Comparison of ENCODE assay signal across 8 cellular contexts in the genomic region with DNA sequence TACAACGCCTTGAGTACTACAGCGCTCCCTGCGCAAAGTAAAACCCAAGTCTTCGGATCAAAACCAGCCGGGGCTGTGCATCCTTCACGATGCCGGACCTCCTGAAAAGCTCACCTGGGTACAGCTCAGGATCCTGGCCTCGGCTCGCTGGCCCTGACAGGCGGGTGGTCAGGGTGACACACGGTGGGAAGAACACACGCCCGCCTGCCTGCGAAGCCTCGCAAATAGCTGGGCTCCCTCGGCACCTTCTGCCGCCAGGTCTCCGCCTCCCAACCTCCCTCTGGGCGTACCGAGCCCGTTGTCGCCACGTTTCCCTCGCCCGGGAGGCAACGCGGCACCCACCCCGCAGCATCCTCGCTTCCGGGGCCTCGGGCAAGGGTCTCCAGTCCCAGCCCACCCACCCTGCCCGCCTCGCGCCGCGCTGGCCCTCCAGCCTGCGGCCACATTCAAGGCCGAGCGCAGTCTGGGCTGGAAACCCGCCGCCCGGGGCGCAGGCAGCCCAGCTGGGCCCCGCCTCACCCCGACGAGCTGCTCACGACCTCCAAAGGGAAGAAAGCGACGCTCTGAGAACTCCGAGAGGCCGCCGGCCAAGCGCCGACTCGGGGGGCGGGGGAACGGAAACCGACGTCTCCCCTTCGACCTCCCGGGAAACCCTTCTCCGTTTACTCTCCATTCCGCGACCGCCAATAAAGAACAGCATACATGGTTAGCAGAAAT. TPM values are rescaled to one million over a fixed set of nuclear protein-coding genes. Genes with fewer than 3 reads are reported as not detected.
A peak's percentile ranks its signal among the peaks of the same experiment; 100 is the strongest.
DNase-seq lines count a peak whose midpoint lies in the region; ATAC-seq and TF ChIP-seq lines count a peak whose summit lies in the region.

No MANE protein-coding gene starts in this region.

- intact Hi-C loops in PC-9 (cut with micrococcal nuclease; ENCODE audit: unreplicated experiment) (loop anchor here (2.0 kb wide), 3 partner anchors 37 to 173 kb away; a partner anchor contains a TSS), esophagus muscularis mucosa (cut with DNase I) (loop anchor here (5.0 kb wide), 3 partner anchors 98 to 238 kb away; a partner anchor contains a TSS)

- H2AFZ ChIP-seq in PC-9, result peak overlapping the region; percentile 94

- POLR2A ChIA-PET in PC-9 (lab: Charles Lee; ENCODE audit: unreplicated experiment), result interaction anchor here (0.5 kb wide), 1 partner anchor 1063 kb away, joined by 21 read pairs; no protein-coding TSS in a partner anchor

- TF ChIP-seq CTCF in PC-9 (conservative IDR thresholded peaks at IDR 0.05) (no peak), esophagus muscularis mucosa (IDR thresholded peaks at IDR 0.05) (no peak)

- ATAC-seq in HG03103 (IDR thresholded peaks at IDR 0.05; ENCODE audit: low read depth, unreplicated experiment), result peak; percentile 13

- BruUV-seq in PC-9 (replicated peaks; lab: Mats Ljungman, UMichigan), result no TSS peak

- TF ChIP-seq POLR2A in esophagus muscularis mucosa (IDR thresholded peaks at IDR 0.05; ENCODE audit: low read depth), result no peak

- peaks cover 20% of the 10 kb centered on the region for H3K4me1 ChIP-seq in PC-9 (replicated peaks; ENCODE audit: insufficient read depth)
- peaks cover 22 to 55% (median 47%) of the 10 kb centered on the region in 4 donors for H3K4me1 ChIP-seq in esophagus muscularis mucosa
- H3K4me1 ChIP-seq in muscle layer of duodenum (ENCODE audit: control insufficient read depth in 1 of 2, insufficient read depth in 2 of 2, low read length in 2 of 2), result peaks cover 4 to 13% of the 10 kb centered on the region in 2 donors

- H3K4me2 ChIP-seq in PC-9, result peak overlapping the region; percentile 91

- 0% methylated on average over 24 of the region's 65 CpGs for WGBS in esophagus muscularis mucosa

- CTCF ChIA-PET in PC-9 (lab: Charles Lee), result interaction anchor here (1.2 kb wide), 1 partner anchor 37 kb away, joined by 3 read pairs; no protein-coding TSS in a partner anchor

- DNase-seq in NK-92 treated with Interleukin-12 subunit alpha and Interleukin-12 subunit beta, amount 100 ng/mL, for 24 hours (lab: John Stamatoyannopoulos, UW), result peak; percentile 7
- DNase-seq in NK-92 (lab: John Stamatoyannopoulos, UW; ENCODE audit: unreplicated experiment) (no peak), PC-9 (peak; percentile 36 to 47), esophagus muscularis mucosa (ENCODE audit: extremely low spot score) (peak; percentile 92)
- DNase-seq in activated T-cell treated with anti-CD3 and anti-CD28 coated beads, Interleukin-2, amount 50 U/mL, for 48 hours, result peak; percentile 71 to 75
- peak; percentile 22 to 59 for DNase-seq in stimulated activated CD8-positive, alpha-beta memory T cell treated with anti-CD3 and anti-CD28 coated beads, Interleukin-7, amount 100 ng/mL, for 4 hours (ENCODE audit: low read depth in 2 of 2)

- H3K27ac ChIP-seq in PC-9 (peak overlapping the region; percentile 65), esophagus muscularis mucosa (replicated peaks in 1 of 4) (peak overlapping the region; percentile 97 to 100 (median 99)), muscle layer of duodenum (ENCODE audit: low read length) (peak overlapping the region; percentile 96)

- H3K4me3 ChIP-seq in PC-9 (peak overlapping the region; percentile 79), esophagus muscularis mucosa (peak overlapping the region; percentile 75 to 96 (median 82)), muscle layer of duodenum (ENCODE audit: low read depth in 1 of 2, low read length in 2 of 2) (peak overlapping the region; percentile 81 to 94)

- H3K27me3 ChIP-seq in PC-9 (ENCODE audit: insufficient read depth, low read depth) (no peaks in the 10 kb centered on the region), esophagus muscularis mucosa (no peaks in the 10 kb centered on the region), muscle layer of duodenum (ENCODE audit: low read depth, low read length) (no peaks in the 10 kb centered on the region)

- no peaks in the 10 kb centered on the region for H3K9me2 ChIP-seq in PC-9 (ENCODE audit: insufficient read depth)

- no peak for TF ChIP-seq EP300 in esophagus muscularis mucosa (IDR thresholded peaks at IDR 0.05)

- H3K9me3 ChIP-seq in PC-9 (ENCODE audit: insufficient read depth, low read depth) (no peaks in the 10 kb centered on the region), esophagus muscularis mucosa (no peaks in the 10 kb centered on the region), muscle layer of duodenum (ENCODE audit: control insufficient read depth in 1 of 2, low read length in 2 of 2) (no peaks in the 10 kb centered on the region)

- H3F3A ChIP-seq in PC-9 (ENCODE audit: insufficient read depth, low read depth), result peaks cover 20% of the 10 kb centered on the region

- H4K20me1 ChIP-seq in PC-9 (ENCODE audit: insufficient read depth), result no peaks in the 10 kb centered on the region

- H3K36me3 ChIP-seq in PC-9 (ENCODE audit: low read depth), result no peaks in the 10 kb centered on the region
- no peaks in the 10 kb centered on the region for H3K36me3 ChIP-seq in esophagus muscularis mucosa
- H3K36me3 ChIP-seq in muscle layer of duodenum (ENCODE audit: control insufficient read depth in 1 of 2, insufficient read depth in 2 of 2, low read length in 2 of 2), result no peaks in the 10 kb centered on the region

- H3K79me2 ChIP-seq in PC-9 (ENCODE audit: low read depth), result no peaks in the 10 kb centered on the region

RNA-seq across cellular contexts. Expression of a gene that starts 0.5 kb away (rescaled TPM):
- 5.4 and 5.7 TPM in 2 replicates for total RNA-seq in PC-9 (2021)
- 10 to 100 TPM; 35.7 to 54.2 (median 38.3) TPM for total RNA-seq in esophagus muscularis mucosa
